In genomic region chr2:26982102-26982742, GRCh38 we compare ENCODE assay signal across 1 cellular context.
TF ChIP-seq lines count a peak whose summit lies in the region.

No MANE protein-coding gene starts in this region.

TF ChIP-seq in HepG2, 621 proteins besides CTCF, POLR2A, EP300 and RAD21 (continued from another document):
- TF ChIP-seq HDAC1 (CRISPR knock-in tag; IDR thresholded peaks at IDR 0.05) (no peak), TFAP4 (IDR thresholded peaks at IDR 0.05; ENCODE audit: borderline replicate concordance, low read depth) (no peak; the same call in 1 of the 2 replicates), ZFY (CRISPR knock-in tag; IDR thresholded peaks at IDR 0.05) (peak; percentile 44; the same call in 1 of the 2 replicates), ZHX2 (IDR thresholded peaks at IDR 0.05; ENCODE audit: low read depth) (no peak), ZHX2 (CRISPR knock-in tag; IDR thresholded peaks at IDR 0.05; ENCODE audit: borderline replicate concordance) (no peak), KLF15 (CRISPR knock-in tag; IDR thresholded peaks at IDR 0.05; ENCODE audit: borderline replicate concordance) (no peak), HMGA1 (CRISPR knock-in tag; conservative IDR thresholded peaks at IDR 0.05) (no peak), KDM4B (CRISPR knock-in tag; IDR thresholded peaks at IDR 0.05) (no peak), HOXA9 (CRISPR knock-in tag; IDR thresholded peaks at IDR 0.05; ENCODE audit: borderline replicate concordance) (no peak), MIXL1 (CRISPR knock-in tag; IDR thresholded peaks at IDR 0.05) (peak; percentile 62; the same call in 1 of the 2 replicates), NCOA2 (CRISPR knock-in tag; IDR thresholded peaks at IDR 0.05) (no peak), TGIF2 (CRISPR knock-in tag; IDR thresholded peaks at IDR 0.05) (no peak)
- TF ChIP-seq, protein P1, sequence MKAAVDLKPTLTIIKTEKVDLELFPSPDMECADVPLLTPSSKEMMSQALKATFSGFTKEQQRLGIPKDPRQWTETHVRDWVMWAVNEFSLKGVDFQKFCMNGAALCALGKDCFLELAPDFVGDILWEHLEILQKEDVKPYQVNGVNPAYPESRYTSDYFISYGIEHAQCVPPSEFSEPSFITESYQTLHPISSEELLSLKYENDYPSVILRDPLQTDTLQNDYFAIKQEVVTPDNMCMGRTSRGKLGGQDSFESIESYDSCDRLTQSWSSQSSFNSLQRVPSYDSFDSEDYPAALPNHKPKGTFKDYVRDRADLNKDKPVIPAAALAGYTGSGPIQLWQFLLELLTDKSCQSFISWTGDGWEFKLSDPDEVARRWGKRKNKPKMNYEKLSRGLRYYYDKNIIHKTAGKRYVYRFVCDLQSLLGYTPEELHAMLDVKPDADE (CRISPR knock-in tag; IDR thresholded peaks at IDR 0.05) = no peak
